ENCODE assay signal across 1 cellular context in genomic region chr5:157914389-157914788, GRCh38.
TF ChIP-seq lines count a peak whose summit lies in the region.

No MANE protein-coding gene starts in this region.

TF ChIP-seq in HepG2, 621 proteins besides CTCF, POLR2A, EP300 and RAD21 (continued from another document):
- no peak for TF ChIP-seq ZNF280D (CRISPR knock-in tag; IDR thresholded peaks at IDR 0.05)
